In the genomic region with DNA sequence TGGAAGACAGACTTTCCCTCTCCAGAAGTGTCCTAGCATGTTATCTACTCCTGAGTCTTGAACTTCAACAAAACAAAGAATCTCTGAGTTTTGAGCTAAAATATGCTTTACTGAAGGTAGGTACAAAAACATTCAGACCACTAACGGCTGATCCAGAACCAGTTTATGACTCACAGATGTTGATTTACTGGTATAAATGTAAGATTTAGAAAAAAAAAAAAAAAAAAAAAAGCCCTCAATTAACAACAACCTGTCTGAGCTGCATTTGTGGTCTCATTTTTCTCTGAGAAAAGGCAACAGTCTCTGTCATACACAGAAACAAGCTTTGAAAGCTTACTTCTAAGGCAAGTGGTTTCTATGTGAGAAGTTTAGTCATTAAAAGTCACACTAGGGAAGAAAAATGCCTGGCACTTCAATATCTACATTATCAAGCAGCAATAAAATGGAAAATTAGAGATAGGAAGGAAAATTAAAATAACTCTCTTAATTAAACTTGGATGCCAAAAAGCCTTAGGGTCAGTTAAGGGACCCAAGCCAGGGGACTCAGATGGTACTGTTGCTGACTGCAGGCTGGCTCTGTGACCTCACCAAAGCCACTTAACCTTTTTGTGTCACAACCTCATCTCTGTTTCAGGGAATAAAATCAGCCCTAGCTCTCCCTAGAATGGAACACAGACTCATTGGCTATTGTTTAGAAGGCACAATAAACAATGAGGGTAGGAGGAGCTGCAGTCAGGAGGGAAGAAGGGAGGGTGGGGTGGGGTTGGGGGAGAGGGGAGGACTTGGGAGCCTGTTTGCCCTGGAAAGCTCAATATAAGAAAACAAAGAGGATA, we compare ENCODE assay signal across 1 cellular context.
A peak's percentile ranks its signal among the peaks of the same experiment; 100 is the strongest.
TF ChIP-seq lines count a peak whose summit lies in the region.

No MANE protein-coding gene starts in this region.

TF ChIP-seq in SK-N-SH, 30 proteins besides CTCF, POLR2A, EP300 and RAD21 (continued from another document):
- TF ChIP-seq EZH2phosphoT487 (IDR thresholded peaks at IDR 0.05; ENCODE audit: borderline replicate concordance, low read depth) = no peak
- peak; percentile 46; the same call in 1 of the 2 replicates for TF ChIP-seq RCOR1 (IDR thresholded peaks at IDR 0.05; ENCODE audit: low read length)
- TF ChIP-seq GATA2 (CRISPR knock-in tag; IDR thresholded peaks at IDR 0.05) = 0 out of 2 replicates have a peak, but pooled peaks have one; percentile 7
- TF ChIP-seq TCF12 (IDR thresholded peaks at IDR 0.05) = peak; percentile 67; the same call in 1 of the 2 replicates
- no peak for TF ChIP-seq REST (IDR thresholded peaks at IDR 0.05; ENCODE audit: low read depth, low read length)
- no peak for TF ChIP-seq NRF1 (IDR thresholded peaks at IDR 0.05; ENCODE audit: low read depth, low read length)
- TF ChIP-seq, protein P1, sequence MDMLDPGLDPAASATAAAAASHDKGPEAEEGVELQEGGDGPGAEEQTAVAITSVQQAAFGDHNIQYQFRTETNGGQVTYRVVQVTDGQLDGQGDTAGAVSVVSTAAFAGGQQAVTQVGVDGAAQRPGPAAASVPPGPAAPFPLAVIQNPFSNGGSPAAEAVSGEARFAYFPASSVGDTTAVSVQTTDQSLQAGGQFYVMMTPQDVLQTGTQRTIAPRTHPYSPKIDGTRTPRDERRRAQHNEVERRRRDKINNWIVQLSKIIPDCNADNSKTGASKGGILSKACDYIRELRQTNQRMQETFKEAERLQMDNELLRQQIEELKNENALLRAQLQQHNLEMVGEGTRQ (IDR thresholded peaks at IDR 0.05; ENCODE audit: borderline replicate concordance, low read depth, low read length) = no peak
- TF ChIP-seq RXRA (IDR thresholded peaks at IDR 0.05; ENCODE audit: borderline replicate concordance, low read depth) = peak; percentile 31; the same call in 1 of the 2 replicates
- no peak for TF ChIP-seq FOXM1 (IDR thresholded peaks at IDR 0.05; ENCODE audit: low read depth)
- TF ChIP-seq, protein P2, sequence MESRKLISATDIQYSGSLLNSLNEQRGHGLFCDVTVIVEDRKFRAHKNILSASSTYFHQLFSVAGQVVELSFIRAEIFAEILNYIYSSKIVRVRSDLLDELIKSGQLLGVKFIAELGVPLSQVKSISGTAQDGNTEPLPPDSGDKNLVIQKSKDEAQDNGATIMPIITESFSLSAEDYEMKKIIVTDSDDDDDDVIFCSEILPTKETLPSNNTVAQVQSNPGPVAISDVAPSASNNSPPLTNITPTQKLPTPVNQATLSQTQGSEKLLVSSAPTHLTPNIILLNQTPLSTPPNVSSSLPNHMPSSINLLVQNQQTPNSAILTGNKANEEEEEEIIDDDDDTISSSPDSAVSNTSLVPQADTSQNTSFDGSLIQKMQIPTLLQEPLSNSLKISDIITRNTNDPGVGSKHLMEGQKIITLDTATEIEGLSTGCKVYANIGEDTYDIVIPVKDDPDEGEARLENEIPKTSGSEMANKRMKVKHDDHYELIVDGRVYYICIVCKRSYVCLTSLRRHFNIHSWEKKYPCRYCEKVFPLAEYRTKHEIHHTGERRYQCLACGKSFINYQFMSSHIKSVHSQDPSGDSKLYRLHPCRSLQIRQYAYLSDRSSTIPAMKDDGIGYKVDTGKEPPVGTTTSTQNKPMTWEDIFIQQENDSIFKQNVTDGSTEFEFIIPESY (IDR thresholded peaks at IDR 0.05; ENCODE audit: borderline replicate concordance, low read depth) = no peak
- TF ChIP-seq JUND (IDR thresholded peaks at IDR 0.05) = peak; percentile 60
- TF ChIP-seq MXI1 (IDR thresholded peaks at IDR 0.05; ENCODE audit: low read depth, low read length) = no peak
- TF ChIP-seq TAF1 (IDR thresholded peaks at IDR 0.05; ENCODE audit: borderline replicate concordance, low read depth, low read length) = 0 out of 2 replicates have a peak, but pooled peaks have one; percentile 24
- TF ChIP-seq MAX (IDR thresholded peaks at IDR 0.05; ENCODE audit: low read depth) = no peak
- TF ChIP-seq FOXJ3 (CRISPR knock-in tag; IDR thresholded peaks at IDR 0.05) = no peak
- no peak for TF ChIP-seq SMC3 (IDR thresholded peaks at IDR 0.05; ENCODE audit: low read depth, low read length)
- TF ChIP-seq CHD2 (IDR thresholded peaks at IDR 0.05; ENCODE audit: low read length, partially characterized antibody) = no peak
- peak; percentile 50; the same call in 1 of the 2 replicates for TF ChIP-seq FOSL2 (IDR thresholded peaks at IDR 0.05; ENCODE audit: borderline replicate concordance, low read depth)
- peak; percentile 30; the same call in 1 of the 2 replicates for TF ChIP-seq NFIC (IDR thresholded peaks at IDR 0.05; ENCODE audit: borderline replicate concordance)
- no peak for TF ChIP-seq USF1 (IDR thresholded peaks at IDR 0.05; ENCODE audit: borderline replicate concordance, low read depth)
